Comparison of ENCODE assay signal across 8 cellular contexts in the genomic region with DNA sequence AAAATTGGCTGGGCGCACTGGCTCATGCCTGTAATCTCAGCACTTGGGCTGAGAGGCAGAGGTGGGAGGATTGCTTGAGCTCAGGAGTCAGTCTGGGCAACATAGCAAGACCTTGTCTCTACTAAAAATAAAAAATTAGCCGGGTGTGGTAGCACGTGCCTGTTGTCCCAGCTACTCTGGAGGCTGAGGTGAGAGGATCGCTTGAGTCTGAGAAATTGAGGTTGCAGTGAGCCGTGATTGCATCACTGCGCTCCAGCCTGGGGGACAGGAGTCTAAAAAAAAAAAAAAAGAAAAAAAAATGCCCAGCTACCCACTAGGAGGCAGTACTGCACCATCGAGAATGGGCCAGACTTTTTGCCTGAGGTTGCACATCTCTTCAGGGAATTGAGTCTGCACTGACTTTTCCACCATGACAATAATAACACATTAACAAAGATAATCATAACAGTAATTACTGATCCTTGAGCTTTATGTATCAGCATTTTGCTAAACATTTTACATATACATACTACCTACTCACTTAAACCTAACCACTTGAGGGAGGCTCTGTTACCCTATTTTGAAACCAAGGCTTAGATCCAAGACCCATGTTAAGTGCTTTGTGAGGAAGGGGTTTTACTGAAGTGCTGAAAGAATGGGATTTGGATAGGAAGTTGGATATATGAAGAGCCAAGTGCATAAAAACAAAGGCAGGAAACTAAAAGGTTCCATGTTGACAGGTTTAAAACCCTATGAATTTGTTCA. TPM values are rescaled to one million over a fixed set of nuclear protein-coding genes. Genes with fewer than 3 reads are reported as not detected.
DNase-seq lines count a peak whose midpoint lies in the region; ATAC-seq, FAIRE-seq and TF ChIP-seq lines count a peak whose summit lies in the region.

No MANE protein-coding gene starts in this region.

- in situ Hi-C loops in IMR-90 (cut with MboI; ENCODE audit: low sequenced_read_pairs) (no loop called here), K562 (cut with MboI) (loop anchor here (10.0 kb wide), 1 partner anchor 110 kb away; no protein-coding TSS in a partner anchor)

- H3K36me3 ChIP-seq in IMR-90 (ENCODE audit: control insufficient read depth, insufficient read depth, low read length) (peaks cover 11% of the 10 kb centered on the region), SU-DHL-6 (ENCODE audit: low read length) (no peaks in the 10 kb centered on the region; the same call in 1 of the 2 replicates), K562 (ENCODE audit: control insufficient read depth, insufficient read depth, low read length) (peaks cover 22% of the 10 kb centered on the region)

- H3K14ac ChIP-seq in IMR-90 (replicated peaks; ENCODE audit: low read depth, low read length): no peak overlapping the region

- no peak overlapping the region for H3K56ac ChIP-seq in IMR-90 (ENCODE audit: extremely low read depth, insufficient read depth, low read length)

- H2BK5ac ChIP-seq in IMR-90 (ENCODE audit: low read depth, low read length, poor library complexity, severe bottlenecking): no peak overlapping the region

- no peaks in the 10 kb centered on the region for H3K9me2 ChIP-seq in SU-DHL-6 (replicated peaks; ENCODE audit: insufficient read depth, low read length)

- H2AFZ ChIP-seq in IMR-90 (replicated peaks; ENCODE audit: low read length, poor library complexity): no peak overlapping the region
- no peak overlapping the region for H2AFZ ChIP-seq in SU-DHL-6 (ENCODE audit: low read depth, low read length, severe bottlenecking)
- H2AFZ ChIP-seq in K562 (ENCODE audit: low read depth, low read length): no peak overlapping the region

- no peak overlapping the region for H3K23ac ChIP-seq in IMR-90 (ENCODE audit: low read depth, low read length)

- intact Hi-C loops in IMR-90 (cut with micrococcal nuclease) (loop anchor here (1.0 to 2.0 kb wide), 3 partner anchors 66 to 144 kb away; no protein-coding TSS in a partner anchor), K562 (cut with micrococcal nuclease) (loop anchor here (2.0 to 10.0 kb wide), 5 partner anchors 66 to 390 kb away; partner anchors contain the start of gene FGD2)

- peak; percentile 93 for TF ChIP-seq CTCF in IMR-90 (conservative IDR thresholded peaks at IDR 0.05; ENCODE audit: low read depth, low read length)
- TF ChIP-seq CTCF in SU-DHL-6 (IDR thresholded peaks at IDR 0.05; ENCODE audit: insufficient read depth, low read length, poor library complexity, severe bottlenecking): peak; percentile 92
- TF ChIP-seq CTCF in K562 (IDR thresholded peaks at IDR 0.05 in 2 of 3, conservative IDR thresholded peaks at IDR 0.05 in 1 of 3; ENCODE audit: insufficient read depth in 2 of 3, low read depth in 1 of 3, low read length in 3 of 3): peak; percentile 81 to 97 (median 92)

- no peak; the same call in 1 of the 2 replicates for TF ChIP-seq EP300 in K562 (IDR thresholded peaks at IDR 0.05; ENCODE audit: low read length)

- no peaks in the 10 kb centered on the region for H3K79me2 ChIP-seq in SU-DHL-6 (ENCODE audit: insufficient read depth, low read length)
- no peaks in the 10 kb centered on the region for H3K79me2 ChIP-seq in K562 (ENCODE audit: control insufficient read depth, insufficient read depth, low read length)

- no peaks in the 10 kb centered on the region for H3K9me3 ChIP-seq in IMR-90 (ENCODE audit: control insufficient read depth, insufficient read depth, low read length)
- H3K9me3 ChIP-seq in SU-DHL-6 (ENCODE audit: insufficient read depth, low read length): no peaks in the 10 kb centered on the region
- no peaks in the 10 kb centered on the region for H3K9me3 ChIP-seq in K562 (replicated peaks; ENCODE audit: control insufficient read depth, insufficient read depth, low read depth, low read length)

- no peak overlapping the region for H2AK5ac ChIP-seq in IMR-90 (ENCODE audit: low read depth, low read length)

- peaks cover 0 to 12% of the 10 kb centered on the region in 2 experiments; a peak in 2 of 4 replicates for H3K79me1 ChIP-seq in IMR-90 (ENCODE audit: low read depth in 1 of 2, low read length in 2 of 2)

- H3K9me1 ChIP-seq in IMR-90 (ENCODE audit: insufficient read depth, low read length) (no peaks in the 10 kb centered on the region), K562 (ENCODE audit: control insufficient read depth, insufficient read depth, low read length) (no peaks in the 10 kb centered on the region)

- POLR2A ChIA-PET in IMR-90 (lab: Charles Lee; ENCODE audit: unreplicated experiment) (interaction anchor here (0.9 kb wide), 1 partner anchor 16 kb away, joined by 3 read pairs; no protein-coding TSS in a partner anchor), K562 (lab: Yijun Ruan, JAX) (interaction anchor here (1.0 to 1.3 kb wide), 6 partner anchors 13 to 146 kb away, joined by 3 to 9 read pairs (median 5); no protein-coding TSS in a partner anchor)

- no peak overlapping the region for H3K18ac ChIP-seq in IMR-90 (ENCODE audit: low read depth, low read length)

- H3K27ac ChIP-seq in IMR-90 (ENCODE audit: insufficient read depth, low read length) (no peak overlapping the region), SU-DHL-6 (ENCODE audit: low read depth, low read length) (no peak overlapping the region), K562 (ENCODE audit: extremely low read depth, low read depth, low read length) (no peak overlapping the region)

- dilution Hi-C loops in IMR-90 (cut with HindIII; ENCODE audit: low sequenced_read_pairs, unreplicated experiment): no loop called here

- H4K5ac ChIP-seq in IMR-90 (ENCODE audit: low read depth, low read length): no peak overlapping the region

- no CpG with 5 or more reads among the region's 7 CpGs for WGBS in IMR-90 (ENCODE audit: extremely low coverage in 2 of 2, insufficient read length in 1 of 2), 2 experiments
- 18% methylated on average over 7 of the region's 7 CpGs for WGBS in K562 (ENCODE audit: insufficient coverage, low coverage, missing lambda C conversion rate)

- no peak overlapping the region for H4K91ac ChIP-seq in IMR-90 (ENCODE audit: insufficient read depth, low read depth, low read length)

- H4K8ac ChIP-seq in IMR-90 (ENCODE audit: low read depth in 2 of 2, low read length in 2 of 2): no peak overlapping the region

- H2BK120ac ChIP-seq in IMR-90 (ENCODE audit: low read depth, low read length): no peak overlapping the region

- no peak overlapping the region for H2BK15ac ChIP-seq in IMR-90 (ENCODE audit: low read depth, low read length)

- peak; percentile 67 for ATAC-seq in IMR-90 (ENCODE audit: low read depth)
- ATAC-seq in K562: peak; percentile 76
- ATAC-seq in HG02610 (IDR thresholded peaks at IDR 0.05; ENCODE audit: unreplicated experiment): no peak

- BruUV-seq in IMR-90 (replicated peaks; lab: Mats Ljungman, UMichigan) (no TSS peak), K562 (replicated peaks; lab: Mats Ljungman, UMichigan) (no TSS peak)

- no peak overlapping the region for H3K4ac ChIP-seq in IMR-90 (ENCODE audit: low read depth, low read length)

- H3K4me3 ChIP-seq in IMR-90 (ENCODE audit: insufficient read depth, low read depth, low read length) (no peak overlapping the region), SU-DHL-6 (ENCODE audit: insufficient read depth, low read length, poor library complexity, severe bottlenecking) (no peak overlapping the region), K562 (no peak overlapping the region)

- peak; percentile 81 for FAIRE-seq in K562 (lab: Jason Lieb, UNC)

- TF ChIP-seq RAD21 in IMR-90 (IDR thresholded peaks at IDR 0.05; ENCODE audit: low read length) (peak; percentile 90), K562 (CRISPR knock-in tag; conservative IDR thresholded peaks at IDR 0.05 in 1 of 2, IDR thresholded peaks at IDR 0.05 in 1 of 2) (peak; percentile 82 to 92)

- H3K27me3 ChIP-seq in IMR-90 (ENCODE audit: control insufficient read depth, insufficient read depth, low read length): no peaks in the 10 kb centered on the region
- H3K27me3 ChIP-seq in SU-DHL-6 (ENCODE audit: low read length): no peaks in the 10 kb centered on the region
- H3K27me3 ChIP-seq in K562 (ENCODE audit: control insufficient read depth in 2 of 2, insufficient read depth in 2 of 2, low read length in 2 of 2): no peaks in the 10 kb centered on the region; a peak in 1 of 5 replicates

- DNase-seq in DMS114 treated with DMSO at 0.1 percent for 48 hours (lab: John Stamatoyannopoulos, UW; ENCODE audit: unreplicated experiment): peak; percentile 49
- peak; percentile 69 for DNase-seq in IMR-90
- DNase-seq in K562 (ENCODE audit: extremely low read depth in 1 of 4, low spot score in 3 of 4): peak; percentile 65 to 75 (median 68)
- DNase-seq in inferior parietal cortex (ENCODE audit: extremely low spot score): peak; percentile 69
- DNase-seq in stimulated activated CD4-positive, alpha-beta T cell treated with anti-CD3 and anti-CD28 coated beads, Interleukin-2, amount 100 ng/mL, for 24 hours: peak; percentile 46 to 50
- DNase-seq in NCI-H524 treated with DMSO at 0.1 percent for 48 hours (lab: John Stamatoyannopoulos, UW): no peak

- no peak overlapping the region for H3K9ac ChIP-seq in IMR-90 (ENCODE audit: low read depth, low read length)
- H3K9ac ChIP-seq in SU-DHL-6 (ENCODE audit: low read length): no peak overlapping the region
- no peak overlapping the region for H3K9ac ChIP-seq in K562 (ENCODE audit: insufficient read depth in 1 of 2, low read depth in 2 of 2, low read length in 2 of 2)

- no peak overlapping the region for H2BK20ac ChIP-seq in IMR-90 (ENCODE audit: low read depth, low read length)

- H3K4me1 ChIP-seq in IMR-90 (ENCODE audit: control insufficient read depth, insufficient read depth, low read length) (no peaks in the 10 kb centered on the region), K562 (replicated peaks in 1 of 2; ENCODE audit: control insufficient read depth in 2 of 2, insufficient read depth in 2 of 2, low read length in 2 of 2) (peaks cover 6 to 9% of the 10 kb centered on the region in 2 experiments; a peak in 3 of 5 replicates)

- peaks cover 43% of the 10 kb centered on the region for H3F3A ChIP-seq in SU-DHL-6 (ENCODE audit: insufficient read depth)

- H4K20me1 ChIP-seq in IMR-90 (ENCODE audit: insufficient read depth, low read length) (peaks cover 28% of the 10 kb centered on the region), SU-DHL-6 (ENCODE audit: low read depth, low read length) (peaks cover 5% of the 10 kb centered on the region; the same call in 1 of the 2 replicates), K562 (replicated peaks; ENCODE audit: control insufficient read depth, insufficient read depth, low read length) (peaks cover 13% of the 10 kb centered on the region; the same call in 1 of the 2 replicates)

- CTCF ChIA-PET in IMR-90 (lab: Yijun Ruan, JAX): interaction anchor here (0.6 to 2.2 kb wide), 12 partner anchors 10 to 236 kb away, joined by 3 to 15 read pairs (median 4); partner anchors contain the start of gene CDKN1A
- CTCF ChIA-PET in K562 (lab: Yijun Ruan, JAX; ENCODE audit: low intra/inter-chr PET ratio): interaction anchor here (0.6 to 2.1 kb wide), 11 partner anchors 8 to 1863 kb away, joined by 3 to 27 read pairs (median 8); partner anchors contain the start of gene CDKN1A

- H2AK9ac ChIP-seq in IMR-90 (replicated peaks; ENCODE audit: low read depth, low read length, poor library complexity): no peak overlapping the region

- TF ChIP-seq POLR2A in IMR-90 (IDR thresholded peaks at IDR 0.05; ENCODE audit: low read depth, low read length): 0 out of 2 replicates have a peak, but pooled peaks have one; percentile 38
- TF ChIP-seq POLR2A in K562 (conservative IDR thresholded peaks at IDR 0.05): no peak

- H3K4me2 ChIP-seq in IMR-90 (ENCODE audit: low read depth, low read length): no peak overlapping the region
- no peak overlapping the region for H3K4me2 ChIP-seq in SU-DHL-6 (ENCODE audit: low read depth, low read length, poor library complexity, severe bottlenecking)
- H3K4me2 ChIP-seq in K562 (ENCODE audit: insufficient read depth, low read length): no peak overlapping the region

RNA-seq across cellular contexts. Expression of gene SRSF3, which starts 21.0 kb away (rescaled TPM):
- total RNA-seq in IMR-90 (2012; rRNA removed): 237 and 256 TPM in 2 replicates
- 297 and 394 TPM in 2 replicates for polyA plus RNA-seq in IMR-90 (2012; rRNA removed)
- polyA plus RNA-seq in IMR-90 (2012; cell fraction: cytosol; rRNA removed): 52.5 and 172 TPM in 2 replicates
- 113 and 275 TPM in 2 replicates for polyA plus RNA-seq in IMR-90 (2012; cell fraction: nucleus; rRNA removed; ENCODE audit: low replicate concordance)
- 228 and 415 TPM in 2 replicates for total RNA-seq in K562 (2011; cell fraction: chromatin; rRNA removed; ENCODE audit: low replicate concordance)
- total RNA-seq in K562 (2011; cell fraction: nucleolus; rRNA removed): 155 and 159 TPM in 2 replicates
- 295 and 337 TPM in 2 replicates for total RNA-seq in K562 (2011; cell fraction: nucleoplasm; rRNA removed)
- total RNA-seq in K562 (2014; rRNA removed): 251 and 341 TPM in 2 replicates
- total RNA-seq in K562 (2014; rRNA removed; fragmentation: Illumina TruSeq; extraction: Trizol): 537 and 645 TPM in 2 replicates
- 344 and 365 TPM in 2 replicates for total RNA-seq in K562 (2015; rRNA removed; fragmentation: Illumina TruSeq; extraction: Trizol)
- total RNA-seq in K562 (2021): 477 and 495 TPM in 2 replicates
- 333 and 518 TPM in 2 replicates for polyA plus RNA-seq in K562 (2011; rRNA removed)
- 407 and 505 TPM in 2 replicates for polyA plus RNA-seq in K562 (2011; cell fraction: cytosol; rRNA removed)
- polyA plus RNA-seq in K562 (2011; cell fraction: nucleus; rRNA removed): 332 and 369 TPM in 2 replicates
- 333 and 367 TPM in 2 replicates for polyA plus RNA-seq in K562 (2012)
- 337 and 448 TPM in 2 replicates for polyA plus RNA-seq in K562 (2014; fragmentation: Illumina TruSeq; extraction: Trizol)
- 1,000 to 10,000 TPM in 1 of 2 experiments, 100 to 1,000 TPM in 1; 955 to 1,200 TPM for polyA plus RNA-seq in K562 (2014; fragmentation: Nextera tagmentation; extraction: Ambion mirVana)
- 534 and 652 TPM in 2 replicates for polyA plus RNA-seq in K562 (2014; rRNA removed)
- polyA minus RNA-seq in K562 (2011; rRNA and poly(A)+ RNA removed): 453 and 564 TPM in 2 replicates
- 130 and 151 TPM in 2 replicates for polyA minus RNA-seq in K562 (2011; cell fraction: cytosol; rRNA and poly(A)+ RNA removed)
- polyA minus RNA-seq in K562 (2011; cell fraction: nucleus; rRNA and poly(A)+ RNA removed): 191 and 286 TPM in 2 replicates
